In the genomic region with DNA sequence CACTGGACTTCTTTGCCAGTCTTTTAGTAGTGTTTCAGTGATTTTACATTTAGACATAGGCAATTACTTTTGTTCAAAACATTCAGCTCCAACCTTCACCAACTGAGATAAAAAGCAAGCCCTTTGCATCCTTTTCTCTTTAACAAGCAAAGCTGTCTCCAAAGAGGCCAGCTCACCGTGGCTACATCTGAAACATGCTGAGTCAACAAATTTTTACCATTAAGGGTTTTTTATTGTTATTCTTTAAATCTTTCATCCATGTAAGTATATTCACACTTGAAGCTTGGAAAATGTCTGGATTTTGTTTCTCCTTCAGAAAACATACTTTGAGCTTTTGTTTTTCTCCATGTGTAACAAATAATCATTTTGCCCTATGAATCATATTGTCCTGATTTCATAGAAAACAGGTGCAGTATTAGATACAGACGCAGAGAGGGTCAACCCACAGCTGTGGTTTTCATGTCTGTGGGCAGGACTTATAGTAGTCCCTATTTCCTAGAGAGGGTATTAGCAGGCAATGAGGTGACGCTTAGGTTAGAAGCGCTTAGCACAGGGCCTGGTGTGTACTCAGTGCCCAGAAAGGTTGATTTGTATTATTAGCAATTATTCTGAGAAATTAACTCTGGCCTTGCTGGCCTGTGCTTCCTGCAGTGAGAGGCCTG, we compare ENCODE assay signal across 2 cellular contexts.
A peak's percentile ranks its signal among the peaks of the same experiment; 100 is the strongest.
TF ChIP-seq lines count a peak whose summit lies in the region.

No MANE protein-coding gene starts in this region.

TF ChIP-seq in A549, 52 proteins besides CTCF, POLR2A, EP300 and RAD21:
- TF ChIP-seq HDAC2 (IDR thresholded peaks at IDR 0.05) (no peak), MAFK (IDR thresholded peaks at IDR 0.05; ENCODE audit: partially characterized antibody) (peak; percentile 97)

TF ChIP-seq in H1, 55 proteins besides CTCF, POLR2A, EP300 and RAD21:
- TF ChIP-seq MAFK (IDR thresholded peaks at IDR 0.05; ENCODE audit: low read depth, low read length): peak; percentile 96
- no peak for TF ChIP-seq KDM1A (IDR thresholded peaks at IDR 0.05; ENCODE audit: borderline replicate concordance, low read length)
- no peak for TF ChIP-seq SIRT6 (IDR thresholded peaks at IDR 0.05; ENCODE audit: low read length)
